Comparison of ENCODE assay signal across 18 cellular contexts in genomic region chr1:13990939-13991338, GRCh38.
"Had no signal": no experiment of that assay in that cellular context is flagged by ENCODE, and none has a peak within 500 bp of the region (broad histone marks: within the 10 kb centered on the region; RNA-seq: fewer than 3 reads in every experiment).

No MANE protein-coding gene starts in this region.

- H3K4me3 ChIP-seq: dorsolateral prefrontal cortex, left lung, prostate gland, thyroid gland had no signal

- H3K27me3 ChIP-seq: dorsolateral prefrontal cortex, left lung, thyroid gland had no signal

- DNase-seq: central memory CD4-positive, alpha-beta T cell; dorsolateral prefrontal cortex; effector CD4-positive, alpha-beta T cell; head of caudate nucleus; kidney; left lung; mesenchymal stem cell; naive thymus-derived CD4-positive, alpha-beta T cell; nucleus accumbens; right cardiac atrium; small intestine; stimulated activated CD4-positive, alpha-beta T cell treated with anti-CD3 and anti-CD28 coated beads, Interleukin-15, amount 100 ng/mL, for 24 hours; stimulated activated CD4-positive, alpha-beta T cell treated with anti-CD3 and anti-CD28 coated beads, Interleukin-4, amount 100 ng/mL, for 1 hour; stimulated activated CD8-positive, alpha-beta memory T cell treated with anti-CD3 and anti-CD28 coated beads, Interleukin-4, amount 100 ng/mL, for 48 hours; stimulated activated naive CD4-positive, alpha-beta T cell; stimulated activated naive CD8-positive, alpha-beta T cell treated with anti-CD3 and anti-CD28 coated beads, Interleukin-15, amount 100 ng/mL, for 72 hours; thyroid gland had no signal

- H3K4me1 ChIP-seq: left lung, prostate gland, thyroid gland had no signal

- H3K36me3 ChIP-seq: left lung, prostate gland, thyroid gland had no signal

- H3K9me3 ChIP-seq: prostate gland, thyroid gland had no signal

- H3K27ac ChIP-seq: dorsolateral prefrontal cortex, left lung, prostate gland, thyroid gland had no signal
